2 cellular contexts compared by ENCODE assay signal in genomic region chr6:30763155-30763617, GRCh38.
TF ChIP-seq lines count a peak whose summit lies in the region.

No MANE protein-coding gene starts in this region.

TF ChIP-seq in A549, 52 proteins besides CTCF, POLR2A, EP300 and RAD21:
- TF ChIP-seq GATA3 (IDR thresholded peaks at IDR 0.05; ENCODE audit: borderline replicate concordance), result no peak
- no peak for TF ChIP-seq CEBPB (IDR thresholded peaks at IDR 0.05)
- TF ChIP-seq ZFP36 (IDR thresholded peaks at IDR 0.05; ENCODE audit: borderline replicate concordance, partially characterized antibody), result no peak
- no peak for TF ChIP-seq EHMT2 (IDR thresholded peaks at IDR 0.05; ENCODE audit: low read depth)
- no peak for TF ChIP-seq REST (IDR thresholded peaks at IDR 0.05)
- no peak for TF ChIP-seq NR3C1 (IDR thresholded peaks at IDR 0.05)
- TF ChIP-seq RNF2 (IDR thresholded peaks at IDR 0.05; ENCODE audit: borderline replicate concordance, low read depth), result no peak

TF ChIP-seq in HCT116, 20 proteins besides CTCF, POLR2A, EP300 and RAD21 (continued from another document):
- TF ChIP-seq SRF (IDR thresholded peaks at IDR 0.05; ENCODE audit: low read depth) (no peak), TCF7L2 (IDR thresholded peaks at IDR 0.05; ENCODE audit: borderline replicate concordance, extremely low read depth, insufficient read depth, insufficient read length) (no peak), YY1 (IDR thresholded peaks at IDR 0.05; ENCODE audit: extremely low read depth, insufficient replicate concordance, low read depth, low read length) (no peak)
TF ChIP-seq in HCT116: peak in this region for 0.
